1 cellular context compared by ENCODE assay signal in the genomic region with DNA sequence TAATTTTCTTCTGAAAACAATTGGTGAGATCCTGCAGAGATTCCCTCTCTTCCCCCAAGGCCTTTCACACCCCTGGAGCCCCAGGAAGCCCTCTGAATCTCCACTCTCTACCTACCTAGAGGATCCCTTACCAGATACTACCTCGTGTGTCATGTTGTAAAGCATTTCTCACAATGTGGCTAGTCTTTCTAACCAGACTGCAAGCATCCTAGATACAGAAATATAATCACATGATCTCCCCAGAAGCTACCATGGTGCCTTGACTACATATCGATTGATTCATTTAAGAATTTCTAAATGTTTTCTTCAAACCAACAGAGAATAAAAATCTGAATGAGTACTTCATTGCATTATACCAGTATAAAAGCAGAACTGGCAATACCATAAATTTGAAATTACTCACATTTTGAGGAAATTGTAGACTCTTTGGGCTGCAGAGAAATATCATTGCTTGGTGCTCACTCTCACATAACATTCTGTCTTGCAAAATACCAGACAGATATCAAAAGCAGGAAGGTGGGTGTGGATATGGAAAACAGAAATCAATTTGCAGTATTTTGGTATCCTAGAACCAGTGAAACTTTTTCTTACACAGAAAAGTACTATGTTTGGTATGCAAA.
TF ChIP-seq lines count a peak whose summit lies in the region.

No MANE protein-coding gene starts in this region.

TF ChIP-seq in IMR-90, 13 proteins besides CTCF, POLR2A, EP300 and RAD21 (continued from another document):
- TF ChIP-seq, protein P1, sequence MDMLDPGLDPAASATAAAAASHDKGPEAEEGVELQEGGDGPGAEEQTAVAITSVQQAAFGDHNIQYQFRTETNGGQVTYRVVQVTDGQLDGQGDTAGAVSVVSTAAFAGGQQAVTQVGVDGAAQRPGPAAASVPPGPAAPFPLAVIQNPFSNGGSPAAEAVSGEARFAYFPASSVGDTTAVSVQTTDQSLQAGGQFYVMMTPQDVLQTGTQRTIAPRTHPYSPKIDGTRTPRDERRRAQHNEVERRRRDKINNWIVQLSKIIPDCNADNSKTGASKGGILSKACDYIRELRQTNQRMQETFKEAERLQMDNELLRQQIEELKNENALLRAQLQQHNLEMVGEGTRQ (IDR thresholded peaks at IDR 0.05; ENCODE audit: low read depth, low read length), result no peak
- TF ChIP-seq CHD1 (IDR thresholded peaks at IDR 0.05; ENCODE audit: low read depth, low read length) (no peak), BHLHE40 (IDR thresholded peaks at IDR 0.05; ENCODE audit: low read depth, low read length) (no peak), MAFK (IDR thresholded peaks at IDR 0.05; ENCODE audit: low read depth, low read length) (no peak), MAZ (IDR thresholded peaks at IDR 0.05; ENCODE audit: borderline replicate concordance, low read depth, low read length) (no peak)
